1 cellular context compared by ENCODE assay signal in genomic region chr2:48600204-48600813, GRCh38.
TF ChIP-seq lines count a peak whose summit lies in the region.

No MANE protein-coding gene starts in this region.

TF ChIP-seq in H1, 55 proteins besides CTCF, POLR2A, EP300 and RAD21 (continued from another document):
- no peak for TF ChIP-seq USF2 (IDR thresholded peaks at IDR 0.05; ENCODE audit: low read length)
- TF ChIP-seq HDAC6 (IDR thresholded peaks at IDR 0.05; ENCODE audit: low read depth, low read length), result no peak
- no peak for TF ChIP-seq MAX (IDR thresholded peaks at IDR 0.05)
